1 cellular context compared by ENCODE assay signal in the genomic region with DNA sequence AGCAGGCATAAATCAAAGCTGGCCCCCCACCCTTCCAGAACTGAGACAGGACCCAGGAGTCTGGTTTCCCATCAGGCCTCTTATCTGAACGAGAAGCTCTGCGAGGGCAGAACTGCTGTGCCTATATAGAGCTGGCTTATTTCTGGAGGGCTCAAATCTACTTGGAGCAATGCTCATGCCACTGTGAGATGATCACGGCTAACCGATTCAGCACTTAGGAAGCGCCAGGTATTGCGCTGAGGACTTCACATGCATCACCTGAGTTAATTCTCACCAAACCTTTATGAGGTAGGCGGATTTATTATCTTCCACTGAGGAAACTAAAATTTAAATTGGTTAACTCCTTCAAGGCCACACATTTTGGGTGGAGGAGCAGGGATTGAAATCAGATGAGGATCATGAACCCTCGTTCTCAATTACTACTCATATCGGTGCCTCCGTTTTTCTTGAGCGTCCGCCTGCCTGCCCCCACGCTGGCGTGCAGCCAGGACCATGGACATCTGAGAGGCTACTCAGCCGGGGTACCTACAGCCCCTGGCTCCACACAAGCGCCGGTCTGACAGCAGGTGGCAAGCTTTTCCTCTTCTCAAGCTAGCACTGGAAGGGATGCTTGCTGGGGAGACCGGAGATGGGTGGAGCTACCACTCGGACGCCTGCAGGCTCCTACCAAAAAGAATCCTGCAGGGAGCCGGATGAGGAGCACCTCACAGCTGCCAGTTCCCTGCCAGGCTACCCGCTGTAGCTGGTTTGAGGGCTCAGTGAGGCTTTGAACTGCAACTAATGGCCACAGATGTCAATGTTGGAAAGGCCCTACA.
TF ChIP-seq lines count a peak whose summit lies in the region.

No MANE protein-coding gene starts in this region.

TF ChIP-seq in HepG2, 621 proteins besides CTCF, POLR2A, EP300 and RAD21 (continued from another document and continues in another):
- no peak for TF ChIP-seq NONO (IDR thresholded peaks at IDR 0.05)
- TF ChIP-seq NONO (CRISPR knock-in tag; conservative IDR thresholded peaks at IDR 0.05): peak; percentile 68; the same call in 1 of the 2 replicates
- TF ChIP-seq ZNF607 (CRISPR knock-in tag; IDR thresholded peaks at IDR 0.05; ENCODE audit: borderline replicate concordance): no peak
- TF ChIP-seq PCBP2 (optimal IDR thresholded peaks at IDR 0.05; ENCODE audit: low read depth, low read length, poor library complexity, severe bottlenecking): no peak
- TF ChIP-seq MTA1 (CRISPR knock-in tag; IDR thresholded peaks at IDR 0.05; ENCODE audit: borderline replicate concordance): 0 out of 2 replicates have a peak, but pooled peaks have one; percentile 25
- TF ChIP-seq ZNF839 (CRISPR knock-in tag; IDR thresholded peaks at IDR 0.05; ENCODE audit: borderline replicate concordance): peak; percentile 57; the same call in 1 of the 2 replicates
- TF ChIP-seq, protein P1, sequence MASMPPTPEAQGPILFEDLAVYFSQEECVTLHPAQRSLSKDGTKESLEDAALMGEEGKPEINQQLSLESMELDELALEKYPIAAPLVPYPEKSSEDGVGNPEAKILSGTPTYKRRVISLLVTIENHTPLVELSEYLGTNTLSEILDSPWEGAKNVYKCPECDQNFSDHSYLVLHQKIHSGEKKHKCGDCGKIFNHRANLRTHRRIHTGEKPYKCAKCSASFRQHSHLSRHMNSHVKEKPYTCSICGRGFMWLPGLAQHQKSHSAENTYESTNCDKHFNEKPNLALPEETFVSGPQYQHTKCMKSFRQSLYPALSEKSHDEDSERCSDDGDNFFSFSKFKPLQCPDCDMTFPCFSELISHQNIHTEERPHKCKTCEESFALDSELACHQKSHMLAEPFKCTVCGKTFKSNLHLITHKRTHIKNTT (CRISPR knock-in tag; IDR thresholded peaks at IDR 0.05): no peak
- TF ChIP-seq, protein P2, sequence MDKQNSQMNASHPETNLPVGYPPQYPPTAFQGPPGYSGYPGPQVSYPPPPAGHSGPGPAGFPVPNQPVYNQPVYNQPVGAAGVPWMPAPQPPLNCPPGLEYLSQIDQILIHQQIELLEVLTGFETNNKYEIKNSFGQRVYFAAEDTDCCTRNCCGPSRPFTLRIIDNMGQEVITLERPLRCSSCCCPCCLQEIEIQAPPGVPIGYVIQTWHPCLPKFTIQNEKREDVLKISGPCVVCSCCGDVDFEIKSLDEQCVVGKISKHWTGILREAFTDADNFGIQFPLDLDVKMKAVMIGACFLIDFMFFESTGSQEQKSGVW (CRISPR knock-in tag; IDR thresholded peaks at IDR 0.05; ENCODE audit: borderline replicate concordance): 0 out of 2 replicates have a peak, but pooled peaks have one; percentile 40
- TF ChIP-seq ZNF569 (CRISPR knock-in tag; IDR thresholded peaks at IDR 0.05; ENCODE audit: borderline replicate concordance): no peak
- peak; percentile 77; the same call in 1 of the 2 replicates for TF ChIP-seq ZNF430 (CRISPR knock-in tag; IDR thresholded peaks at IDR 0.05)
- TF ChIP-seq NFATC3 (CRISPR knock-in tag; IDR thresholded peaks at IDR 0.05): no peak; the same call in 1 of the 2 replicates
- TF ChIP-seq, protein P3, sequence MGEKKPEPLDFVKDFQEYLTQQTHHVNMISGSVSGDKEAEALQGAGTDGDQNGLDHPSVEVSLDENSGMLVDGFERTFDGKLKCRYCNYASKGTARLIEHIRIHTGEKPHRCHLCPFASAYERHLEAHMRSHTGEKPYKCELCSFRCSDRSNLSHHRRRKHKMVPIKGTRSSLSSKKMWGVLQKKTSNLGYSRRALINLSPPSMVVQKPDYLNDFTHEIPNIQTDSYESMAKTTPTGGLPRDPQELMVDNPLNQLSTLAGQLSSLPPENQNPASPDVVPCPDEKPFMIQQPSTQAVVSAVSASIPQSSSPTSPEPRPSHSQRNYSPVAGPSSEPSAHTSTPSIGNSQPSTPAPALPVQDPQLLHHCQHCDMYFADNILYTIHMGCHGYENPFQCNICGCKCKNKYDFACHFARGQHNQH (CRISPR knock-in tag; IDR thresholded peaks at IDR 0.05): no peak; the same call in none of the 2 replicates
- no peak; the same call in 1 of the 2 replicates for TF ChIP-seq HOXD1 (CRISPR knock-in tag; IDR thresholded peaks at IDR 0.05)
- no peak for TF ChIP-seq ZFP62 (CRISPR knock-in tag; IDR thresholded peaks at IDR 0.05)
- TF ChIP-seq, protein P4, sequence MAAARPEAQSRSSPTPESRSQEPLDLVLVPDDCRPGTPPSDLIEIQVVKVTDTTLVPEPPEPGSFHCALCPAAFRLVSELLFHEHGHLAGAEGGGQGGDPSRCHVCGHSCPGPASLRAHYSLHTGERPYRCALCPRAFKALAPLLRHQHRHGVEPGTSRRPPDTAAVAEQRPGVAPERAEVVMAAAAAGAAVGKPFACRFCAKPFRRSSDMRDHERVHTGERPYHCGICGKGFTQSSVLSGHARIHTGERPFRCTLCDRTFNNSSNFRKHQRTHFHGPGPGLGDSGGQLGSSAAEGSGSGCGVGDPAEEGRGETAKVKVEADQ (CRISPR knock-in tag; IDR thresholded peaks at IDR 0.05; ENCODE audit: borderline replicate concordance): peak; percentile 78; the same call in 1 of the 2 replicates
- no peak for TF ChIP-seq ZNF446 (CRISPR knock-in tag; IDR thresholded peaks at IDR 0.05)
- peak; percentile 54; the same call in 1 of the 2 replicates for TF ChIP-seq FOXJ3 (CRISPR knock-in tag; IDR thresholded peaks at IDR 0.05; ENCODE audit: borderline replicate concordance)
- TF ChIP-seq ZNF629 (CRISPR knock-in tag; conservative IDR thresholded peaks at IDR 0.05): no peak; the same call in 1 of the 2 replicates
- TF ChIP-seq, protein P5, sequence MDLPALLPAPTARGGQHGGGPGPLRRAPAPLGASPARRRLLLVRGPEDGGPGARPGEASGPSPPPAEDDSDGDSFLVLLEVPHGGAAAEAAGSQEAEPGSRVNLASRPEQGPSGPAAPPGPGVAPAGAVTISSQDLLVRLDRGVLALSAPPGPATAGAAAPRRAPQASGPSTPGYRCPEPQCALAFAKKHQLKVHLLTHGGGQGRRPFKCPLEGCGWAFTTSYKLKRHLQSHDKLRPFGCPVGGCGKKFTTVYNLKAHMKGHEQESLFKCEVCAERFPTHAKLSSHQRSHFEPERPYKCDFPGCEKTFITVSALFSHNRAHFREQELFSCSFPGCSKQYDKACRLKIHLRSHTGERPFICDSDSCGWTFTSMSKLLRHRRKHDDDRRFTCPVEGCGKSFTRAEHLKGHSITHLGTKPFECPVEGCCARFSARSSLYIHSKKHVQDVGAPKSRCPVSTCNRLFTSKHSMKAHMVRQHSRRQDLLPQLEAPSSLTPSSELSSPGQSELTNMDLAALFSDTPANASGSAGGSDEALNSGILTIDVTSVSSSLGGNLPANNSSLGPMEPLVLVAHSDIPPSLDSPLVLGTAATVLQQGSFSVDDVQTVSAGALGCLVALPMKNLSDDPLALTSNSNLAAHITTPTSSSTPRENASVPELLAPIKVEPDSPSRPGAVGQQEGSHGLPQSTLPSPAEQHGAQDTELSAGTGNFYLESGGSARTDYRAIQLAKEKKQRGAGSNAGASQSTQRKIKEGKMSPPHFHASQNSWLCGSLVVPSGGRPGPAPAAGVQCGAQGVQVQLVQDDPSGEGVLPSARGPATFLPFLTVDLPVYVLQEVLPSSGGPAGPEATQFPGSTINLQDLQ (CRISPR knock-in tag; IDR thresholded peaks at IDR 0.05): peak; percentile 72; the same call in 1 of the 2 replicates
- TF ChIP-seq HCFC1 (IDR thresholded peaks at IDR 0.05; ENCODE audit: low read depth, low read length): no peak
- no peak for TF ChIP-seq JUNB (CRISPR knock-in tag; IDR thresholded peaks at IDR 0.05; ENCODE audit: borderline replicate concordance)
- peak; percentile 82; the same call in 1 of the 2 replicates for TF ChIP-seq ERF (CRISPR knock-in tag; IDR thresholded peaks at IDR 0.05)
- TF ChIP-seq AGO1 (IDR thresholded peaks at IDR 0.05; ENCODE audit: low read depth, low read length, poor library complexity, severe bottlenecking): no peak
- TF ChIP-seq, protein P6, sequence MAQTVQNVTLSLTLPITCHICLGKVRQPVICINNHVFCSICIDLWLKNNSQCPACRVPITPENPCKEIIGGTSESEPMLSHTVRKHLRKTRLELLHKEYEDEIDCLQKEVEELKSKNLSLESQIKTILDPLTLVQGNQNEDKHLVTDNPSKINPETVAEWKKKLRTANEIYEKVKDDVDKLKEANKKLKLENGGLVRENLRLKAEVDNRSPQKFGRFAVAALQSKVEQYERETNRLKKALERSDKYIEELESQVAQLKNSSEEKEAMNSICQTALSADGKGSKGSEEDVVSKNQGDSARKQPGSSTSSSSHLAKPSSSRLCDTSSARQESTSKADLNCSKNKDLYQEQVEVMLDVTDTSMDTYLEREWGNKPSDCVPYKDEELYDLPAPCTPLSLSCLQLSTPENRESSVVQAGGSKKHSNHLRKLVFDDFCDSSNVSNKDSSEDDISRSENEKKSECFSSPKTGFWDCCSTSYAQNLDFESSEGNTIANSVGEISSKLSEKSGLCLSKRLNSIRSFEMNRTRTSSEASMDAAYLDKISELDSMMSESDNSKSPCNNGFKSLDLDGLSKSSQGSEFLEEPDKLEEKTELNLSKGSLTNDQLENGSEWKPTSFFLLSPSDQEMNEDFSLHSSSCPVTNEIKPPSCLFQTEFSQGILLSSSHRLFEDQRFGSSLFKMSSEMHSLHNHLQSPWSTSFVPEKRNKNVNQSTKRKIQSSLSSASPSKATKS (CRISPR knock-in tag; IDR thresholded peaks at IDR 0.05): no peak
- TF ChIP-seq ZNF83 (CRISPR knock-in tag; IDR thresholded peaks at IDR 0.05; ENCODE audit: borderline replicate concordance): no peak; the same call in 1 of the 2 replicates
- TF ChIP-seq, protein P7, sequence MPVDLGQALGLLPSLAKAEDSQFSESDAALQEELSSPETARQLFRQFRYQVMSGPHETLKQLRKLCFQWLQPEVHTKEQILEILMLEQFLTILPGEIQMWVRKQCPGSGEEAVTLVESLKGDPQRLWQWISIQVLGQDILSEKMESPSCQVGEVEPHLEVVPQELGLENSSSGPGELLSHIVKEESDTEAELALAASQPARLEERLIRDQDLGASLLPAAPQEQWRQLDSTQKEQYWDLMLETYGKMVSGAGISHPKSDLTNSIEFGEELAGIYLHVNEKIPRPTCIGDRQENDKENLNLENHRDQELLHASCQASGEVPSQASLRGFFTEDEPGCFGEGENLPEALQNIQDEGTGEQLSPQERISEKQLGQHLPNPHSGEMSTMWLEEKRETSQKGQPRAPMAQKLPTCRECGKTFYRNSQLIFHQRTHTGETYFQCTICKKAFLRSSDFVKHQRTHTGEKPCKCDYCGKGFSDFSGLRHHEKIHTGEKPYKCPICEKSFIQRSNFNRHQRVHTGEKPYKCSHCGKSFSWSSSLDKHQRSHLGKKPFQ (CRISPR knock-in tag; IDR thresholded peaks at IDR 0.05; ENCODE audit: insufficient replicate concordance): peak; percentile 54
- TF ChIP-seq, protein P8, sequence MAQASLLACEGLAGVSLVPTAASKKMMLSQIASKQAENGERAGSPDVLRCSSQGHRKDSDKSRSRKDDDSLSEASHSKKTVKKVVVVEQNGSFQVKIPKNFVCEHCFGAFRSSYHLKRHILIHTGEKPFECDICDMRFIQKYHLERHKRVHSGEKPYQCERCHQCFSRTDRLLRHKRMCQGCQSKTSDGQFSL (CRISPR knock-in tag; IDR thresholded peaks at IDR 0.05): no peak
- no peak for TF ChIP-seq ATM (IDR thresholded peaks at IDR 0.05; ENCODE audit: borderline replicate concordance)
- TF ChIP-seq, protein P9, sequence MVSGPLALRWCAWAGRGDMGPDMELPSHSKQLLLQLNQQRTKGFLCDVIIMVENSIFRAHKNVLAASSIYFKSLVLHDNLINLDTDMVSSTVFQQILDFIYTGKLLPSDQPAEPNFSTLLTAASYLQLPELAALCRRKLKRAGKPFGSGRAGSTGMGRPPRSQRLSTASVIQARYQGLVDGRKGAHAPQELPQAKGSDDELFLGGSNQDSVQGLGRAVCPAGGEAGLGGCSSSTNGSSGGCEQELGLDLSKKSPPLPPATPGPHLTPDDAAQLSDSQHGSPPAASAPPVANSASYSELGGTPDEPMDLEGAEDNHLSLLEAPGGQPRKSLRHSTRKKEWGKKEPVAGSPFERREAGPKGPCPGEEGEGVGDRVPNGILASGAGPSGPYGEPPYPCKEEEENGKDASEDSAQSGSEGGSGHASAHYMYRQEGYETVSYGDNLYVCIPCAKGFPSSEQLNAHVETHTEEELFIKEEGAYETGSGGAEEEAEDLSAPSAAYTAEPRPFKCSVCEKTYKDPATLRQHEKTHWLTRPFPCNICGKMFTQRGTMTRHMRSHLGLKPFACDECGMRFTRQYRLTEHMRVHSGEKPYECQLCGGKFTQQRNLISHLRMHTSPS (CRISPR knock-in tag; IDR thresholded peaks at IDR 0.05; ENCODE audit: low read depth): no peak; the same call in 1 of the 2 replicates
- TF ChIP-seq ZNF792 (CRISPR knock-in tag; IDR thresholded peaks at IDR 0.05): peak; percentile 60; the same call in 1 of the 2 replicates
- TF ChIP-seq ZNF225 (CRISPR knock-in tag; IDR thresholded peaks at IDR 0.05): no peak
- peak; percentile 81; the same call in 1 of the 2 replicates for TF ChIP-seq TGIF2 (CRISPR knock-in tag; IDR thresholded peaks at IDR 0.05)
- peak; percentile 37; the same call in 1 of the 2 replicates for TF ChIP-seq TBX2 (CRISPR knock-in tag; IDR thresholded peaks at IDR 0.05; ENCODE audit: borderline replicate concordance)
- TF ChIP-seq GZF1 (CRISPR knock-in tag; IDR thresholded peaks at IDR 0.05): no peak; the same call in 1 of the 2 replicates
- no peak for TF ChIP-seq HMGA1 (CRISPR knock-in tag; conservative IDR thresholded peaks at IDR 0.05)
- peak; percentile 58 for TF ChIP-seq FOXC1 (CRISPR knock-in tag; IDR thresholded peaks at IDR 0.05; ENCODE audit: borderline replicate concordance)
- TF ChIP-seq SRSF4 (IDR thresholded peaks at IDR 0.05; ENCODE audit: low read depth, low read length, poor library complexity, severe bottlenecking): no peak
- peak; percentile 30; the same call in 1 of the 2 replicates for TF ChIP-seq IRF2 (CRISPR knock-in tag; IDR thresholded peaks at IDR 0.05)
- TF ChIP-seq SPEN (CRISPR knock-in tag; IDR thresholded peaks at IDR 0.05; ENCODE audit: low read depth): no peak; the same call in 1 of the 2 replicates
